1 cellular context compared by ENCODE assay signal in genomic region chr9:76401580-76402354, GRCh38.
A peak's percentile ranks its signal among the peaks of the same experiment; 100 is the strongest.
TF ChIP-seq lines count a peak whose summit lies in the region.

No MANE protein-coding gene starts in this region.

TF ChIP-seq in HepG2, 621 proteins besides CTCF, POLR2A, EP300 and RAD21 (continued from another document and continues in another):
- TF ChIP-seq ZIK1 (CRISPR knock-in tag; IDR thresholded peaks at IDR 0.05; ENCODE audit: borderline replicate concordance, low read depth): no peak
- TF ChIP-seq ZBTB49 (CRISPR knock-in tag; IDR thresholded peaks at IDR 0.05; ENCODE audit: borderline replicate concordance): no peak
- no peak for TF ChIP-seq ZNF567 (CRISPR knock-in tag; IDR thresholded peaks at IDR 0.05; ENCODE audit: borderline replicate concordance)
- TF ChIP-seq GABPB1 (CRISPR knock-in tag; IDR thresholded peaks at IDR 0.05): peak; percentile 66
- TF ChIP-seq ZBTB20 (CRISPR knock-in tag; IDR thresholded peaks at IDR 0.05; ENCODE audit: borderline replicate concordance, low read depth): no peak
- TF ChIP-seq RCOR2 (CRISPR knock-in tag; IDR thresholded peaks at IDR 0.05): peak; percentile 64; the same call in 1 of the 2 replicates
- TF ChIP-seq ZNF720 (CRISPR knock-in tag; IDR thresholded peaks at IDR 0.05): no peak
- TF ChIP-seq ARID3A (IDR thresholded peaks at IDR 0.05; ENCODE audit: low read depth, low read length): no peak
- no peak for TF ChIP-seq NCOA1 (CRISPR knock-in tag; IDR thresholded peaks at IDR 0.05)
- TF ChIP-seq KDM5A (IDR thresholded peaks at IDR 0.05; ENCODE audit: borderline replicate concordance, low read length): no peak
- TF ChIP-seq SNAPC4 (CRISPR knock-in tag; IDR thresholded peaks at IDR 0.05): no peak
- TF ChIP-seq ZNF143 (CRISPR knock-in tag; IDR thresholded peaks at IDR 0.05): no peak
- no peak for TF ChIP-seq JDP2 (CRISPR knock-in tag; IDR thresholded peaks at IDR 0.05; ENCODE audit: borderline replicate concordance)
- TF ChIP-seq ZNF564 (CRISPR knock-in tag; IDR thresholded peaks at IDR 0.05): no peak
- peak; percentile 87; the same call in 1 of the 2 replicates for TF ChIP-seq ETV5 (CRISPR knock-in tag; IDR thresholded peaks at IDR 0.05; ENCODE audit: borderline replicate concordance)
- TF ChIP-seq ZBTB34 (CRISPR knock-in tag; IDR thresholded peaks at IDR 0.05): no peak
- TF ChIP-seq ARNTL (CRISPR knock-in tag; IDR thresholded peaks at IDR 0.05): no peak
- TF ChIP-seq TEAD3 (CRISPR knock-in tag; optimal IDR thresholded peaks at IDR 0.05; ENCODE audit: borderline replicate concordance): peak; percentile 21
- TF ChIP-seq ZNF33A (CRISPR knock-in tag; IDR thresholded peaks at IDR 0.05; ENCODE audit: borderline replicate concordance): no peak
- TF ChIP-seq ZNF616 (CRISPR knock-in tag; IDR thresholded peaks at IDR 0.05; ENCODE audit: low read depth): no peak
- no peak for TF ChIP-seq ZFX (CRISPR knock-in tag; IDR thresholded peaks at IDR 0.05; ENCODE audit: low read depth)
- no peak for TF ChIP-seq HMGXB3 (CRISPR knock-in tag; IDR thresholded peaks at IDR 0.05; ENCODE audit: borderline replicate concordance)
- no peak for TF ChIP-seq ZNF224 (CRISPR knock-in tag; IDR thresholded peaks at IDR 0.05)
- TF ChIP-seq ZSCAN30 (CRISPR knock-in tag; IDR thresholded peaks at IDR 0.05): no peak
- TF ChIP-seq ZNF850 (CRISPR knock-in tag; conservative IDR thresholded peaks at IDR 0.05): no peak
- no peak for TF ChIP-seq ZNF766 (CRISPR knock-in tag; IDR thresholded peaks at IDR 0.05; ENCODE audit: borderline replicate concordance)
- no peak for TF ChIP-seq ZNF879 (CRISPR knock-in tag; IDR thresholded peaks at IDR 0.05)
- no peak for TF ChIP-seq ZNF816 (CRISPR knock-in tag; IDR thresholded peaks at IDR 0.05; ENCODE audit: borderline replicate concordance)
- TF ChIP-seq ZNF761 (CRISPR knock-in tag; conservative IDR thresholded peaks at IDR 0.05): no peak
- TF ChIP-seq TRAFD1 (CRISPR knock-in tag; IDR thresholded peaks at IDR 0.05; ENCODE audit: borderline replicate concordance): no peak
- TF ChIP-seq SP140L (CRISPR knock-in tag; IDR thresholded peaks at IDR 0.05; ENCODE audit: borderline replicate concordance): no peak
- TF ChIP-seq SP2 (CRISPR knock-in tag; IDR thresholded peaks at IDR 0.05): no peak
- TF ChIP-seq FLYWCH1 (CRISPR knock-in tag; IDR thresholded peaks at IDR 0.05): no peak
- TF ChIP-seq FOXK2 (IDR thresholded peaks at IDR 0.05): peak; percentile 13; the same call in 1 of the 2 replicates
- no peak for TF ChIP-seq PREB (CRISPR knock-in tag; IDR thresholded peaks at IDR 0.05)
- TF ChIP-seq ZNF790 (CRISPR knock-in tag; IDR thresholded peaks at IDR 0.05; ENCODE audit: borderline replicate concordance): no peak
- no peak for TF ChIP-seq SOX6 (IDR thresholded peaks at IDR 0.05)
- TF ChIP-seq SOX6 (CRISPR knock-in tag; IDR thresholded peaks at IDR 0.05): peak; percentile 68; the same call in 1 of the 2 replicates
- no peak for TF ChIP-seq ZNF20 (CRISPR knock-in tag; IDR thresholded peaks at IDR 0.05)
- peak; percentile 49 to 59 for TF ChIP-seq MAFK (conservative IDR thresholded peaks at IDR 0.05 in 1 of 2, IDR thresholded peaks at IDR 0.05 in 1 of 2; ENCODE audit: low read length in 2 of 2)
- TF ChIP-seq ISL2 (CRISPR knock-in tag; IDR thresholded peaks at IDR 0.05): no peak; the same call in 1 of the 2 replicates
- TF ChIP-seq REPIN1 (CRISPR knock-in tag; IDR thresholded peaks at IDR 0.05; ENCODE audit: borderline replicate concordance, low read depth): no peak
- TF ChIP-seq SMC3 (IDR thresholded peaks at IDR 0.05; ENCODE audit: low read length): no peak
- TF ChIP-seq TEAD2 (CRISPR knock-in tag; IDR thresholded peaks at IDR 0.05): no peak
- no peak for TF ChIP-seq HOXA7 (CRISPR knock-in tag; IDR thresholded peaks at IDR 0.05)
- no peak for TF ChIP-seq AKAP8 (CRISPR knock-in tag; IDR thresholded peaks at IDR 0.05)
- no peak for TF ChIP-seq SNAPC2 (CRISPR knock-in tag; IDR thresholded peaks at IDR 0.05)
- no peak for TF ChIP-seq SPEN (CRISPR knock-in tag; IDR thresholded peaks at IDR 0.05; ENCODE audit: low read depth)
- TF ChIP-seq ZNF670 (CRISPR knock-in tag; IDR thresholded peaks at IDR 0.05; ENCODE audit: borderline replicate concordance): no peak
- no peak for TF ChIP-seq ZNF276 (CRISPR knock-in tag; IDR thresholded peaks at IDR 0.05; ENCODE audit: low read depth)
- no peak for TF ChIP-seq SRF (IDR thresholded peaks at IDR 0.05; ENCODE audit: low read depth, low read length)
